In the genomic region with DNA sequence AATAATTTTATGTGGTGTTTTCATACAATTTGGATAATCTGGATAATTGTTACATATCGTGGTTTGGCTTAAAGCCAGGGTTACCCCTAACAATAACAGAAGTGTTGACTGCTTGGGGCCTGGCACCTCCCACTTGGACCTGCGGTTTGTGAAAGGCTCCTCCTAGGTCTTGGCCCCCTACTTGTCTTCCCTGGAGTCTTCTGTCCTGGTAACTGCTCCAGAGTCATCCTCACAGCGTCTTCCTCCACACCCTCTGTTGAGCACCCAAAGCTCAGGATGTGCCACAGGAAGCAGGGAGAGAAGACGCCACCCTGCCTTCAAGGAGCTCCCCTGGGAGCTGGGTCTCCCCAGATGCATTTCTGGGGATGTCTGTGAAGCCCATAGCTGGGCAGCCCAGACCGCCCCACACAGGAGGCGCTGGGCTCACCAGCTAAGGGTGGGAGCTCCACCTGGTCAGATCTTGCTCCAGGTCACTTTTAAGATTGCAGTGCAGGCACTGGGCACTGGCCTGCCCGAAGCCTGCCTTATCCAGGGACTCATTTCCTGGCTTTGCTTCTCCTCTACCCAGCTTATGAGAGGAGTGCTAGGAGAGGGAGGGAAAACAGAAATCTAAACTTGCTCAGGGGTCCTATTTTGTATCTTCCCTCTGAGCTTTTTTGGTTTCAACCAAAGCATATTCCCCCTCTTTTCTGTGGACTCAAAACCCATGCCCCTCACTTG, we compare ENCODE assay signal across 11 cellular contexts.
DNase-seq lines count a peak whose midpoint lies in the region; ATAC-seq, FAIRE-seq and TF ChIP-seq lines count a peak whose summit lies in the region.
"Had no signal": no experiment of that assay in that cellular context is flagged by ENCODE, and none has a peak within 500 bp of the region (broad histone marks: within the 10 kb centered on the region; RNA-seq: fewer than 3 reads in every experiment).

No MANE protein-coding gene starts in this region.

- H3K4me1 ChIP-seq in A549 (peaks cover 34% of the 10 kb centered on the region), ascending aorta (peaks cover 0 to 19% of the 10 kb centered on the region in 2 donors), left lung (peaks cover 0 to 31% of the 10 kb centered on the region in 2 donors)

- TF ChIP-seq POLR2A in A549 (IDR thresholded peaks at IDR 0.05; ENCODE audit: low read length): no peak

- no peaks in the 10 kb centered on the region for H3K36me3 ChIP-seq in ascending aorta
- H3K36me3 ChIP-seq in left lung: no peaks in the 10 kb centered on the region

- no peak for TF ChIP-seq EP300 in A549 (IDR thresholded peaks at IDR 0.05)

- peak overlapping the region; percentile 45 for H3K4me3 Mint-ChIP-seq in HFFc6
- H3K4me3 Mint-ChIP-seq: CD4-positive, alpha-beta memory T cell had no signal

- POLR2A ChIA-PET in A549 (lab: Yijun Ruan, JAX): interaction anchor here (1.0 to 1.9 kb wide), 8 partner anchors 12 to 236 kb away, joined by 3 to 10 read pairs (median 6); a partner anchor contains a TSS

- H3K9me3 ChIP-seq in A549: 0 out of 3 replicates have a peak, but pooled peaks cover 3% of the 10 kb centered on the region
- no peaks in the 10 kb centered on the region for H3K9me3 ChIP-seq in ascending aorta
- H3K9me3 ChIP-seq in left lung: no peaks in the 10 kb centered on the region

- H3K27ac Mint-ChIP-seq in HFFc6: peak overlapping the region; percentile 94

- FAIRE-seq in A549 (lab: Jason Lieb, UNC): no peak

- H3K27me3 Mint-ChIP-seq in HFFc6 (ENCODE audit: insufficient read depth): no peaks in the 10 kb centered on the region; the same call in 1 of the 2 replicates
- H3K27me3 Mint-ChIP-seq: CD4-positive, alpha-beta memory T cell had no signal

- ATAC-seq in A549 (peak; percentile 11 to 21; a peak in 4 of 6 replicates), left lung (peak; percentile 51), HG02571 (IDR thresholded peaks at IDR 0.05; ENCODE audit: unreplicated experiment) (no peak)

- TF ChIP-seq CTCF in A549 (IDR thresholded peaks at IDR 0.05) (no peak), HFFc6 (IDR thresholded peaks at IDR 0.05) (no peak), ascending aorta (IDR thresholded peaks at IDR 0.05) (no peak), left lung (IDR thresholded peaks at IDR 0.05) (no peak)

- H3K4me2 ChIP-seq in A549: peak overlapping the region; percentile 33

- intact Hi-C loops in ascending aorta (cut with DNase I) (loop anchor here (5.0 kb wide), 2 partner anchors 147 to 752 kb away; no protein-coding TSS in a partner anchor), left lung (cut with DNase I) (no loop called here)

- H3K27me3 ChIP-seq in ascending aorta: no peaks in the 10 kb centered on the region
- H3K27me3 ChIP-seq in left lung: no peaks in the 10 kb centered on the region

- 87% methylated on average over 7 of the region's 7 CpGs for WGBS in A549 (ENCODE audit: missing lambda C conversion rate)

- H3K36me3 Mint-ChIP-seq in HFFc6 (ENCODE audit: low read depth): no peaks in the 10 kb centered on the region
- H3K36me3 Mint-ChIP-seq: CD4-positive, alpha-beta memory T cell had no signal

- TF ChIP-seq RAD21 in A549 (conservative IDR thresholded peaks at IDR 0.05 in 1 of 2, IDR thresholded peaks at IDR 0.05 in 1 of 2): no peak

- H3K4me1 Mint-ChIP-seq in HFFc6 (ENCODE audit: low read depth): peaks cover 57% of the 10 kb centered on the region

- CTCF ChIA-PET in A549 (lab: Yijun Ruan, JAX): interaction anchor here (1.0 to 1.9 kb wide), 8 partner anchors 9 to 446 kb away, joined by 3 to 7 read pairs (median 4); no protein-coding TSS in a partner anchor

- H3K4me3 ChIP-seq in A549 (no peak overlapping the region), ascending aorta (no peak overlapping the region), left lung (no peak overlapping the region)

- H3K9me3 Mint-ChIP-seq in HFFc6: no peaks in the 10 kb centered on the region

- H3K27ac ChIP-seq in A549 (peak overlapping the region; percentile 86 to 94), ascending aorta (peak overlapping the region; percentile 73 to 85), left lung (peak overlapping the region in 1 of 2 donors; percentile 62)

- no peak for DNase-seq in A549 (ENCODE audit: low read depth in 1 of 2, low spot score in 1 of 2)
- no peak for DNase-seq in HFFc6
- DNase-seq in ascending aorta (ENCODE audit: low spot score in 2 of 2): no peak
- peak in 1 of 2 donors; percentile 61 for DNase-seq in left lung
- DNase-seq in cerebellar nuclear complex (lab: John Stamatoyannopoulos, UW): no peak
- no peak for DNase-seq in kidney glomerular epithelial cell (lab: John Stamatoyannopoulos, UW)
- DNase-seq in NCI-H446 (lab: John Stamatoyannopoulos, UW): no peak
- DNase-seq: CD4-positive, alpha-beta memory T cell; H7; NCI-H524 treated with DMSO at 0.1 percent for 48 hours had no signal

TF ChIP-seq in A549, 52 proteins besides CTCF, POLR2A, EP300 and RAD21:
- TF ChIP-seq JUNB (IDR thresholded peaks at IDR 0.05): no peak
- no peak for TF ChIP-seq CHD4 (IDR thresholded peaks at IDR 0.05; ENCODE audit: borderline replicate concordance)
- no peak for TF ChIP-seq SREBF2 (IDR thresholded peaks at IDR 0.05)
- no peak for TF ChIP-seq TP53 (CRISPR knock-in tag; IDR thresholded peaks at IDR 0.05)
- TF ChIP-seq KDM5A (IDR thresholded peaks at IDR 0.05): no peak
- no peak for TF ChIP-seq RCOR1 (IDR thresholded peaks at IDR 0.05; ENCODE audit: low read depth, low read length)
